24 cellular contexts compared by ENCODE assay signal in genomic region chr4:177187371-177187770, GRCh38.
DNase-seq lines count a peak whose midpoint lies in the region; ATAC-seq and TF ChIP-seq lines count a peak whose summit lies in the region.
"Had no signal": no experiment of that assay in that cellular context is flagged by ENCODE, and none has a peak within 500 bp of the region (broad histone marks: within the 10 kb centered on the region; RNA-seq: fewer than 3 reads in every experiment).

No MANE protein-coding gene starts in this region.

- ATAC-seq in IMR-90 (ENCODE audit: low read depth) (peak; percentile 52), WTC11 (no peak)
- ATAC-seq: A549, GM12878 had no signal

- BruUV-seq in IMR-90 (replicated peaks; lab: Mats Ljungman, UMichigan) = no TSS peak

- H2BK20ac ChIP-seq in IMR-90 (ENCODE audit: low read depth, low read length) = no peak overlapping the region; the same call in 1 of the 2 replicates

- peaks cover 1% of the 10 kb centered on the region; the same call in 1 of the 2 replicates for H3K9me3 Mint-ChIP-seq in WTC11
- H3K9me3 Mint-ChIP-seq: CD4-positive, alpha-beta memory T cell; CD4-positive, CD25-positive, alpha-beta regulatory T cell; CD8-positive, alpha-beta memory T cell had no signal

- H3K4me2 ChIP-seq in IMR-90 (ENCODE audit: low read depth, low read length) = no peak overlapping the region
- H3K4me2 ChIP-seq: A549, BLaER1 had no signal

- no peaks in the 10 kb centered on the region for H3K27me3 ChIP-seq in AG04450 (ENCODE audit: control insufficient read depth, insufficient read depth, low read length)
- no peaks in the 10 kb centered on the region for H3K27me3 ChIP-seq in IMR-90 (ENCODE audit: control insufficient read depth, insufficient read depth, low read length)
- H3K27me3 ChIP-seq: BE2C, BLaER1 had no signal

- no peak overlapping the region for H4K8ac ChIP-seq in IMR-90 (ENCODE audit: low read depth in 2 of 2, low read length in 2 of 2)

- H3K9me1 ChIP-seq in IMR-90 (ENCODE audit: insufficient read depth, low read length) = peaks cover 8% of the 10 kb centered on the region; the same call in 1 of the 2 replicates

- H2AK5ac ChIP-seq in IMR-90 (ENCODE audit: low read depth, low read length) = no peak overlapping the region

- peak overlapping the region; percentile 7; the same call in 1 of the 2 replicates for H3K18ac ChIP-seq in IMR-90 (ENCODE audit: low read depth, low read length)

- no peak overlapping the region for H2AK9ac ChIP-seq in IMR-90 (replicated peaks; ENCODE audit: low read depth, low read length, poor library complexity)

- no peak overlapping the region for H3K9ac ChIP-seq in IMR-90 (ENCODE audit: low read depth, low read length)
- H3K9ac ChIP-seq: BLaER1 had no signal

- intact Hi-C loops in IMR-90 (cut with micrococcal nuclease) = loop anchor here (10.0 kb wide), 1 partner anchor 393 kb away; the partner anchor contains the start of gene VEGFC

- no peak overlapping the region for H2BK15ac ChIP-seq in IMR-90 (ENCODE audit: low read depth, low read length)

- no peak overlapping the region for H4K5ac ChIP-seq in IMR-90 (ENCODE audit: low read depth, low read length)

- no peaks in the 10 kb centered on the region for H3K79me1 ChIP-seq in IMR-90 (ENCODE audit: low read depth in 1 of 2, low read length in 2 of 2)

- H3K9me3 ChIP-seq in AG04450 (ENCODE audit: control insufficient read depth, insufficient read depth, low read length) (no peaks in the 10 kb centered on the region), IMR-90 (ENCODE audit: control insufficient read depth, insufficient read depth, low read length) (no peaks in the 10 kb centered on the region)
- H3K9me3 ChIP-seq: A549, BE2C, BLaER1 had no signal

- H3K27ac Mint-ChIP-seq in WTC11 = no peak overlapping the region
- H3K27ac Mint-ChIP-seq: CD14-positive monocyte; CD4-positive, alpha-beta memory T cell; CD4-positive, CD25-positive, alpha-beta regulatory T cell; CD8-positive, alpha-beta memory T cell had no signal

- TF ChIP-seq POLR2A in IMR-90 (IDR thresholded peaks at IDR 0.05; ENCODE audit: low read depth, low read length) = no peak

- DNase-seq in AG04450 (ENCODE audit: low read depth, low spot score) = peak; percentile 33
- DNase-seq in IMR-90 = peak; percentile 53
- DNase-seq in fibroblast of the aortic adventitia (ENCODE audit: low read depth) = peak; percentile 38
- DNase-seq in GM13977 (ENCODE audit: low spot score) = no peak
- no peak for DNase-seq in amygdala (lab: John Stamatoyannopoulos, UW)
- DNase-seq in WTC11 (ENCODE audit: low spot score) = no peak
- DNase-seq: BE2C; C1 segment of cervical spinal cord; CD4-positive, alpha-beta memory T cell; CD4-positive, CD25-positive, alpha-beta regulatory T cell; CD8-positive, alpha-beta memory T cell; COR-L47; DMS 273 treated with DMSO at 0.1 percent for 48 hours; DMS153; DMS53; DMS79; DND-41; EL; GDM1 had no signal

- POLR2A ChIA-PET in AG04450 (lab: Yijun Ruan, JAX) = no interaction called here
- POLR2A ChIA-PET in IMR-90 (lab: Charles Lee; ENCODE audit: unreplicated experiment) = no interaction called here
- POLR2A ChIA-PET in WTC11 (lab: Charles Lee) = no interaction called here

- no peaks in the 10 kb centered on the region for H4K20me1 ChIP-seq in IMR-90 (ENCODE audit: insufficient read depth, low read length)
- H4K20me1 ChIP-seq: BLaER1 had no signal

- WGBS in IMR-90 (ENCODE audit: extremely low coverage in 2 of 2, insufficient read length in 1 of 2), 2 experiments = no CpG with 5 or more reads among the region's 2 CpGs

- H3K4me3 Mint-ChIP-seq in WTC11 = no peak overlapping the region
- H3K4me3 Mint-ChIP-seq: CD14-positive monocyte; CD4-positive, alpha-beta memory T cell; CD4-positive, CD25-positive, alpha-beta regulatory T cell; CD8-positive, alpha-beta memory T cell had no signal

- no peak overlapping the region for H2AFZ ChIP-seq in IMR-90 (replicated peaks; ENCODE audit: low read length, poor library complexity)

- TF ChIP-seq RAD21 in IMR-90 (IDR thresholded peaks at IDR 0.05; ENCODE audit: low read length) = no peak

- no peak overlapping the region for H4K91ac ChIP-seq in IMR-90 (ENCODE audit: insufficient read depth, low read depth, low read length)

- H3K27ac ChIP-seq in AG04450 (ENCODE audit: low read depth, low read length) = no peak overlapping the region
- peak overlapping the region; percentile 88; the same call in 1 of the 2 replicates for H3K27ac ChIP-seq in IMR-90 (ENCODE audit: insufficient read depth, low read length)
- H3K27ac ChIP-seq: 22Rv1, A549, BLaER1 had no signal

- no peaks in the 10 kb centered on the region for H3K36me3 ChIP-seq in IMR-90 (ENCODE audit: control insufficient read depth, insufficient read depth, low read length)
- H3K36me3 ChIP-seq: BE2C, BLaER1 had no signal

- no peak for TF ChIP-seq CTCF in AG04450 (IDR thresholded peaks at IDR 0.05; ENCODE audit: low read depth, low read length)
- no peak for TF ChIP-seq CTCF in IMR-90 (conservative IDR thresholded peaks at IDR 0.05; ENCODE audit: low read depth, low read length)
- no peak for TF ChIP-seq CTCF in fibroblast of the aortic adventitia (IDR thresholded peaks at IDR 0.05; ENCODE audit: insufficient read depth, low read length)
- TF ChIP-seq CTCF in GM13977 (IDR thresholded peaks at IDR 0.05; ENCODE audit: extremely low read depth, insufficient read depth, missing control alignments) = no peak
- TF ChIP-seq CTCF in WTC11 (IDR thresholded peaks at IDR 0.05) = no peak

- no peak overlapping the region for H3K4ac ChIP-seq in IMR-90 (ENCODE audit: low read depth, low read length)

- no peak overlapping the region for H3K23ac ChIP-seq in IMR-90 (ENCODE audit: low read depth, low read length)

- H3K14ac ChIP-seq in IMR-90 (replicated peaks; ENCODE audit: low read depth, low read length) = no peak overlapping the region

- H2BK120ac ChIP-seq in IMR-90 (ENCODE audit: low read depth, low read length) = 0 out of 2 replicates have a peak overlapping the region, but pooled peaks have one; percentile 44

- H3K4me1 Mint-ChIP-seq in WTC11 = peaks cover 24% of the 10 kb centered on the region
- H3K4me1 Mint-ChIP-seq: CD14-positive monocyte; CD4-positive, alpha-beta memory T cell; CD4-positive, CD25-positive, alpha-beta regulatory T cell; CD8-positive, alpha-beta memory T cell had no signal

- dilution Hi-C loops in IMR-90 (cut with HindIII; ENCODE audit: low sequenced_read_pairs, unreplicated experiment) = no loop called here

- peak overlapping the region; percentile 48 for H2BK5ac ChIP-seq in IMR-90 (ENCODE audit: low read depth, low read length, poor library complexity, severe bottlenecking)

- peaks cover 11% of the 10 kb centered on the region for H3K4me1 ChIP-seq in IMR-90 (ENCODE audit: control insufficient read depth, insufficient read depth, low read length)
- H3K4me1 ChIP-seq: BE2C, BLaER1 had no signal

- CTCF ChIA-PET in AG04450 (lab: Charles Lee) (no interaction called here), IMR-90 (lab: Yijun Ruan, JAX) (no interaction called here), WTC11 (lab: Charles Lee) (no interaction called here)

- H3K4me3 ChIP-seq in AG04450 (ENCODE audit: low read depth, low read length) (no peak overlapping the region), IMR-90 (ENCODE audit: insufficient read depth, low read depth, low read length) (no peak overlapping the region), fibroblast of the aortic adventitia (ENCODE audit: low read depth, low read length) (no peak overlapping the region)
- H3K4me3 ChIP-seq: A549, BLaER1, GM12878 had no signal

- no peaks in the 10 kb centered on the region for H3K36me3 Mint-ChIP-seq in WTC11
- H3K36me3 Mint-ChIP-seq: CD14-positive monocyte; CD4-positive, alpha-beta memory T cell; CD4-positive, CD25-positive, alpha-beta regulatory T cell; CD8-positive, alpha-beta memory T cell had no signal

- in situ Hi-C loops in IMR-90 (cut with MboI; ENCODE audit: low sequenced_read_pairs) = no loop called here
- in situ Hi-C loops in GM13977 (cut with MboI; ENCODE audit: low pct_unique_long_range_greater_than_20kb, low sequenced_read_pairs, unreplicated experiment) = no loop called here

- no peaks in the 10 kb centered on the region; the same call in 1 of the 2 replicates for H3K27me3 Mint-ChIP-seq in WTC11 (ENCODE audit: low read depth)
- H3K27me3 Mint-ChIP-seq: CD4-positive, CD25-positive, alpha-beta regulatory T cell had no signal

- no peak overlapping the region for H3K56ac ChIP-seq in IMR-90 (ENCODE audit: extremely low read depth, insufficient read depth, low read length)

TF ChIP-seq in IMR-90, 13 proteins besides CTCF, POLR2A, EP300 and RAD21 (continues in another document):
- TF ChIP-seq MAZ (IDR thresholded peaks at IDR 0.05; ENCODE audit: borderline replicate concordance, low read depth, low read length) (no peak), MXI1 (IDR thresholded peaks at IDR 0.05; ENCODE audit: borderline replicate concordance, low read depth, low read length) (no peak), ELK1 (IDR thresholded peaks at IDR 0.05; ENCODE audit: borderline replicate concordance, low read depth, low read length) (no peak), CEBPB (IDR thresholded peaks at IDR 0.05; ENCODE audit: low read depth, low read length) (no peak), SMC3 (IDR thresholded peaks at IDR 0.05; ENCODE audit: low read depth, low read length) (no peak)

TF ChIP-seq in WTC11, 78 proteins besides CTCF, POLR2A, EP300 and RAD21 (continues in another document):
- TF ChIP-seq TEAD1 (CRISPR knock-in tag; IDR thresholded peaks at IDR 0.05) (no peak), CREM (CRISPR knock-in tag; IDR thresholded peaks at IDR 0.05) (no peak), HMGXB4 (CRISPR knock-in tag; IDR thresholded peaks at IDR 0.05) (no peak), USF2 (CRISPR knock-in tag; IDR thresholded peaks at IDR 0.05) (no peak), CBFB (CRISPR knock-in tag; IDR thresholded peaks at IDR 0.05; ENCODE audit: low read depth) (no peak)

Comparison
In these comparisons a context has a peak if more than half of its experiments do, and no peak if none do; other contexts are left out.
1. DNase-seq: peak in AG04450 (single experiment), IMR-90 (single experiment) and fibroblast of the aortic adventitia (single experiment); none in GM13977 (single experiment), amygdala (0 of 56) and WTC11 (single experiment).